Comparison of ENCODE assay signal across 17 cellular contexts in the genomic region with DNA sequence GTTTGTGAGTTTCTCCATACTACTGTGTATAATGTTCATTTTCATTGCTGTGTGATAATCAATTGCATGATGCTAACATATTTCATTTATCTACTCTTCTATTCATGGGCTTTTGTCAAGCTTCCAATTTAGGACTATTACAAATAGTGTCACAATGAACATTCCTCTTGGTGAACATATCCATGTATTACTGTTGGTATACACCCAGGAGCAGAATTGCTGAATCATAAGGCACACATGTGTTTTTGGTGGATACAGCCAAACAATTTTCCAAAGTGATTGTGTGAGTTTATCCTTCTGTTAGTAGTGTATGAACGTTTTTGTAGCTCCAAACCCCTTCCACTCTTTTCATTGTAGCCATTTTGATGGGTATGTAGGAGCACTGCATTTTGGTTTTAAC.
"Had no signal": no experiment of that assay in that cellular context is flagged by ENCODE, and none has a peak within 500 bp of the region (broad histone marks: within the 10 kb centered on the region; RNA-seq: fewer than 3 reads in every experiment).

No MANE protein-coding gene starts in this region.

- H3K27ac ChIP-seq: heart right ventricle, sigmoid colon had no signal

- H3K4me3 ChIP-seq: heart right ventricle, sigmoid colon had no signal

- H3K36me3 ChIP-seq: heart right ventricle, sigmoid colon had no signal

- H3K27me3 ChIP-seq: heart right ventricle, sigmoid colon had no signal

- FAIRE-seq: colon, frontal cortex, islet of Langerhans, small intestine had no signal

- DNase-seq: cerebellar nuclear complex; dermis blood vessel endothelial cell; erythroblast; heart right ventricle; hypothalamus; kidney glomerular epithelial cell; mammary epithelial cell; naive thymus-derived CD4-positive, alpha-beta T cell; posterior cingulate gyrus; sigmoid colon; small intestine; stimulated activated CD4-positive, alpha-beta T cell treated with anti-CD3 and anti-CD28 coated beads, Interleukin-12 subunit alpha, Interleukin-12 subunit beta, amount 100 ng/mL, for 4 hours; stimulated activated naive CD4-positive, alpha-beta T cell treated with Interleukin-2 at 50 U/mL for 16 hours; trophoblast cell had no signal
